ENCODE assay signal across 21 cellular contexts in the genomic region with DNA sequence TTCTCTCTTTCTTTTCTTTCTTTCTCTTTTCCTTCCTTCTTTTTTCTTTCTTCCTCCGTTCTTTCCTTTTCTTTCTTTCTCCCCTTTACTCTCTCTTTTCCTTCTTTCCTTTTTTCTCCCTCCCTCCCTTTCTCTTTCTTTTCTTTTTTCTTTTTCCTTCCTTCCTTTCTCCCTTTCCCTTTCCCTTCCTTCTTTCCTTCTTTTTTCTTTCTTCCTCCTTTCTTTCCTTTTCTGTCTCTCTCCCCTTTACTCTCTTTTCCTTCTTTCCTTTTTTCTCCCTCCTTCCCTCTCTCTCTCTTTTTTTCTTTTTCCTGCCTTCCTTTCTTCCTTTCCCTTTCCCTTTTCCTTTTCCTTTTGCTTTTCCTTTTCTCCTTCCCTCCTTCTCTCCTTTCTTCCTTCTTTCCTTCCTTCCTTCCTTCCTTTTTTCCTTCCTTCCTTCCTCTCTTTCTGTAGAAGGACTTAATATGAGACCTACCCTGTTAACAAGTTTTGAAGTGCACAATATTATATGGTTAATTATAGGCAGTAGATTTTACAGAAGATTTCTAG.
"Had no signal": no experiment of that assay in that cellular context is flagged by ENCODE, and none has a peak within 500 bp of the region (broad histone marks: within the 10 kb centered on the region; RNA-seq: fewer than 3 reads in every experiment).

No MANE protein-coding gene starts in this region.

- H3K4me3 Mint-ChIP-seq: effector memory CD8-positive, alpha-beta T cell; naive thymus-derived CD8-positive, alpha-beta T cell; stimulated activated effector memory CD8-positive, alpha-beta T cell treated with anti-CD3 and anti-CD28 coated beads, Interleukin-12 subunit alpha, Interleukin-12 subunit beta, amount 100 ng/mL, for 72 hours had no signal

- H3K36me3 Mint-ChIP-seq: stimulated activated effector memory CD8-positive, alpha-beta T cell treated with anti-CD3 and anti-CD28 coated beads, Interleukin-12 subunit alpha, Interleukin-12 subunit beta, amount 100 ng/mL, for 72 hours had no signal

- H3K27ac ChIP-seq: esophagus squamous epithelium, lower lobe of right lung, ovary, psoas muscle, sigmoid colon, stomach, thyroid gland, vagina had no signal

- H3K27me3 ChIP-seq: esophagus squamous epithelium, ovary, sigmoid colon, stomach, thyroid gland, vagina had no signal

- H3K36me3 ChIP-seq: esophagus squamous epithelium, lower lobe of right lung, ovary, sigmoid colon, stomach, thyroid gland, vagina had no signal

- H3K4me1 Mint-ChIP-seq: stimulated activated effector memory CD8-positive, alpha-beta T cell treated with anti-CD3 and anti-CD28 coated beads, Interleukin-12 subunit alpha, Interleukin-12 subunit beta, amount 100 ng/mL, for 72 hours had no signal

- H3K9me3 ChIP-seq: esophagus squamous epithelium, lower lobe of right lung, ovary, psoas muscle, sigmoid colon, stomach, thyroid gland, vagina had no signal

- ATAC-seq: effector memory CD8-positive, alpha-beta T cell; left ventricle myocardium superior; lower lobe of right lung; naive thymus-derived CD8-positive, alpha-beta T cell; psoas muscle; right cardiac atrium; stimulated activated effector memory CD8-positive, alpha-beta T cell treated with anti-CD3 and anti-CD28 coated beads, Interleukin-12 subunit alpha, Interleukin-12 subunit beta, amount 100 ng/mL, for 72 hours had no signal

- H3K4me3 ChIP-seq: esophagus squamous epithelium, lower lobe of right lung, ovary, psoas muscle, sigmoid colon, stomach, thyroid gland, vagina had no signal

- H3K4me1 ChIP-seq: esophagus squamous epithelium, lower lobe of right lung, psoas muscle, stomach, thyroid gland, vagina had no signal

- H3K27ac Mint-ChIP-seq: effector memory CD8-positive, alpha-beta T cell; stimulated activated effector memory CD8-positive, alpha-beta T cell treated with anti-CD3 and anti-CD28 coated beads, Interleukin-12 subunit alpha, Interleukin-12 subunit beta, amount 100 ng/mL, for 72 hours had no signal

- H3K9me3 Mint-ChIP-seq: effector memory CD8-positive, alpha-beta T cell had no signal

- DNase-seq: effector memory CD8-positive, alpha-beta T cell; erythroblast; esophagus squamous epithelium; head of caudate nucleus; left ventricle myocardium superior; lower lobe of right lung; naive thymus-derived CD8-positive, alpha-beta T cell; occipital lobe; ovary; posterior cingulate gyrus; psoas muscle; right cardiac atrium; sigmoid colon; stimulated activated CD4-positive, alpha-beta T cell treated with anti-CD3 and anti-CD28 coated beads, Interleukin-2, amount 100 ng/mL, for 24 hours; stimulated activated CD4-positive, alpha-beta T cell treated with anti-CD3 and anti-CD28 coated beads, Interleukin-4, amount 100 ng/mL, for 24 hours; stimulated activated naive CD4-positive, alpha-beta T cell treated with Interleukin-2 at 50 U/mL for 16 hours; stomach; thyroid gland; trophoblast cell had no signal
